20 cellular contexts compared by ENCODE assay signal in the genomic region with DNA sequence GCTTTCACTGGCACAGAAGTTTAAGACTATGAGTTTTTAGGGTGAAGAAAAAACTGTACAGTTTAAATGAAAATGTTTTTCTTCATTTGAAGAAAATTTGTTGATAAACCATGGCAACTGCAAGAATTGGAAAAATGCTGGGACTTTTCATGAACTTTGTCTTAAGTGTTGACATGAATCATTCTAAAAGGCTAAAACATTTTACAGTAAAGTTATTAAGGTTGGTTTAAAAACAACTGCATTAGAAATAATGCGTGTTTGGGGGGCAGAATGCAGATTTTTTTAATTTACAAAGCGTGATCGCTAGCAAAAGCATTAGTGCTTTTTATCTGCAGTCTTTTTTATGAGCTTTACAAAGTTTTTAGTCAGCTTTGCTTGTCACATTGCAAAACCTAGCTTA.
"Had no signal": no experiment of that assay in that cellular context is flagged by ENCODE, and none has a peak within 500 bp of the region (broad histone marks: within the 10 kb centered on the region; RNA-seq: fewer than 3 reads in every experiment).

No MANE protein-coding gene starts in this region.

- H3K4me3 ChIP-seq: breast epithelium, esophagus muscularis mucosa, lower lobe of right lung, right lobe of liver, skin epidermis, tibial artery had no signal

- H3K4me1 ChIP-seq: breast epithelium, esophagus muscularis mucosa, lower lobe of right lung, right lobe of liver had no signal

- DNase-seq: activated T-cell treated with anti-CD3 and anti-CD28 coated beads, Interleukin-2, amount 50 U/mL, for 24 hours; effector memory CD4-positive, alpha-beta T cell; foreskin fibroblast; lower lobe of right lung; naive thymus-derived CD4-positive, alpha-beta T cell; occipital lobe; right lobe of liver; stimulated activated CD4-positive, alpha-beta T cell treated with anti-CD3 and anti-CD28 coated beads, Interleukin-15, amount 100 ng/mL, for 24 hours; stimulated activated CD4-positive, alpha-beta T cell treated with anti-CD3 and anti-CD28 coated beads, Interleukin-2, amount 100 ng/mL, for 48 hours; stimulated activated CD8-positive, alpha-beta memory T cell treated with anti-CD3 and anti-CD28 coated beads, Interleukin-4, amount 100 ng/mL, for 48 hours; stimulated activated naive B cell treated with anti-CD40 and anti-IgM and Interleukin-4, amounts not matched to agents 10 μg/mL and 1 μg/mL and 100 μg/mL, for 72 hours; substantia nigra; T1000; tibial artery had no signal

- H3K9me3 ChIP-seq: breast epithelium, esophagus muscularis mucosa, lower lobe of right lung, right lobe of liver, tibial artery had no signal

- ATAC-seq: activated T-helper 17 cell treated with anti-CD3 and anti-CD28 coated beads, Interleukin-2, amount 50 U/mL, for 72 hours; left lobe of liver; lower lobe of right lung; naive thymus-derived CD4-positive, alpha-beta T cell; right lobe of liver; stimulated activated naive B cell treated with anti-CD40 and anti-IgM and Interleukin-4, amounts not matched to agents 10 μg/mL and 1 μg/mL and 100 μg/mL, for 72 hours; WTC11 had no signal

- H3K27me3 ChIP-seq: breast epithelium, esophagus muscularis mucosa, right lobe of liver, tibial artery had no signal

- H3K36me3 ChIP-seq: breast epithelium, esophagus muscularis mucosa, lower lobe of right lung, right lobe of liver, tibial artery had no signal

- H3K27ac ChIP-seq: breast epithelium, esophagus muscularis mucosa, lower lobe of right lung, right lobe of liver, tibial artery had no signal
